ENCODE assay signal across 19 cellular contexts in the genomic region with DNA sequence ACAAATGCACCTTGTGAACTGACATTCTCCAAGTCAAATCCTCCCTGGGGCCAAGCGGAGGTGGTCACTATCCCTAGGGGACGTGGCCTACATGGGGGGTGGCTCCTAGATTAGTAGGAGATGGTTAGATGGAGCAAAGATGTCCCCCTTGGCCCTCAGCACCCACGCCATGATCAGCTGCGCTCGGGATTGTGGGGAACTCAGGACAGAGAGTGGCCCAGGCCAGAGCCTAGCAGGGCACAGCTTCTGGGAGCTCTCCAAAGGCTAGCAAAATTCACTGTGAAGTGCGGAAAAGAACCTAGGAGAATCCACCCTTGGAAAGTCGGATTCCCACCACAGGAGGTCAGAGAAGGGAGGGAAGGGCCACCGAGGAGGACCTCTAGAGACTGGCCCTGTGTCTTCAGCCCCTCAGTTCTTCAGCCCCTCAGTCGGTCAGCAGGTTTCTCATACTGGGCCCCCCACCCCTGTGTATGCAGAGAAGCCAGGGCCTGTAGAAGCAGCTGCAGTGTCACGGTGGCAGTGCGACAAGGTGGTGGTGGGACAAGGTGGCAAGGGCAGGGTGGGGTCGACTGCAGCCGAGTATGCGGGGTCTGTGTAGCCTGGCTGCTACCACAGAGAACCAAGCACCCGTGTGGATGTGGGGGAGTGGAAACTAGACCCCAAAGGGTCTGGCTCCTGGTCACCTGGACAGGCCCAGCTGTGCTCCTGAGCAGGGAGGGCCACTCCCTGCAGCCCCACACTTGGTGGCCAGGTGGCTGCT. TPM values are rescaled to one million over a fixed set of nuclear protein-coding genes. Genes with fewer than 3 reads are reported as not detected.
DNase-seq lines count a peak whose midpoint lies in the region; ATAC-seq and TF ChIP-seq lines count a peak whose summit lies in the region.
"Had no signal": no experiment of that assay in that cellular context is flagged by ENCODE, and none has a peak within 500 bp of the region (broad histone marks: within the 10 kb centered on the region; RNA-seq: fewer than 3 reads in every experiment).

No MANE protein-coding gene starts in this region.

- no peak overlapping the region for H3K4me3 ChIP-seq in CD4-positive, CD25-positive, alpha-beta regulatory T cell (ENCODE audit: low read depth, low read length)
- peak overlapping the region; percentile 81 for H3K4me3 ChIP-seq in NB4 (ENCODE audit: low read depth, low read length)
- H3K4me3 ChIP-seq in coronary artery, result no peak overlapping the region
- H3K4me3 ChIP-seq in spleen, result no peak overlapping the region

- H3K36me3 ChIP-seq in CD4-positive, CD25-positive, alpha-beta regulatory T cell (ENCODE audit: control insufficient read depth, insufficient read depth, low read length), result peaks cover 12% of the 10 kb centered on the region
- H3K36me3 ChIP-seq in spleen, result peaks cover 0 to 10% (median 0%) of the 10 kb centered on the region in 6 donors
- H3K36me3 ChIP-seq: brain microvascular endothelial cell had no signal

- H3K4me1 Mint-ChIP-seq in CD4-positive, CD25-positive, alpha-beta regulatory T cell, result peaks cover 0 to 51% (median 12%) of the 10 kb centered on the region in 4 donors
- H3K4me1 Mint-ChIP-seq in CD14-positive monocyte, result peaks cover 13% of the 10 kb centered on the region

- no peaks in the 10 kb centered on the region for H3K9me3 Mint-ChIP-seq in CD4-positive, CD25-positive, alpha-beta regulatory T cell
- no peaks in the 10 kb centered on the region for H3K9me3 Mint-ChIP-seq in CD14-positive monocyte
- H3K9me3 Mint-ChIP-seq: activated CD4-positive, alpha-beta T cell treated with anti-CD3 and anti-CD28 coated beads, Interleukin-2, amount 10 ng/mL, durations not matched to agents 24 days and 14 days; activated naive CD4-positive, alpha-beta T cell treated with anti-CD3 and anti-CD28 coated beads, Interleukin-2, amount 10 ng/mL, durations not matched to agents 7 days and 5 days; T-helper 1 cell treated with Interleukin-12 subunit alpha and Interleukin-12 subunit beta and Interleukin-4 antibody, amounts not matched to agents 30 μg/mL and 1 μg/mL, for 36 hours had no signal

- no peaks in the 10 kb centered on the region for H3K27me3 ChIP-seq in CD4-positive, CD25-positive, alpha-beta regulatory T cell (ENCODE audit: control insufficient read depth, insufficient read depth, low read length)
- peaks cover 0 to 2% (median 0%) of the 10 kb centered on the region in 7 donors for H3K27me3 ChIP-seq in spleen (replicated peaks in 1 of 7)
- H3K27me3 ChIP-seq: brain microvascular endothelial cell had no signal

- peak overlapping the region in 2 of 4 donors; percentile 19 to 31 for H3K4me3 Mint-ChIP-seq in CD4-positive, CD25-positive, alpha-beta regulatory T cell
- no peak overlapping the region for H3K4me3 Mint-ChIP-seq in CD14-positive monocyte
- H3K4me3 Mint-ChIP-seq: activated CD4-positive, alpha-beta T cell treated with anti-CD3 and anti-CD28 coated beads, Interleukin-2, amount 10 ng/mL, durations not matched to agents 24 days and 14 days; activated naive CD4-positive, alpha-beta T cell treated with anti-CD3 and anti-CD28 coated beads, Interleukin-2, amount 10 ng/mL, durations not matched to agents 7 days and 5 days; B cell; T-helper 1 cell treated with Interleukin-12 subunit alpha and Interleukin-12 subunit beta and Interleukin-4 antibody, amounts not matched to agents 30 μg/mL and 1 μg/mL, for 36 hours had no signal

- H3K4me1 ChIP-seq in CD4-positive, CD25-positive, alpha-beta regulatory T cell (ENCODE audit: control insufficient read depth, insufficient read depth, low read length, poor library complexity, severe bottlenecking), result peaks cover 31% of the 10 kb centered on the region
- peaks cover 0 to 31% (median 3%) of the 10 kb centered on the region in 6 donors for H3K4me1 ChIP-seq in spleen
- H3K4me1 ChIP-seq: parathyroid adenoma had no signal

- no peak for ATAC-seq in CD4-positive, CD25-positive, alpha-beta regulatory T cell (ENCODE audit: low read depth in 2 of 2)
- ATAC-seq: Right ventricle myocardium inferior had no signal

- no peaks in the 10 kb centered on the region for H3K27me3 Mint-ChIP-seq in CD4-positive, CD25-positive, alpha-beta regulatory T cell
- H3K27me3 Mint-ChIP-seq in CD14-positive monocyte (ENCODE audit: low read depth in 3 of 3), result peaks cover 1 to 6% (median 3%) of the 10 kb centered on the region in 3 donors
- H3K27me3 Mint-ChIP-seq: B cell had no signal

- WGBS in spleen, 5 donors, result 87 to 95% (median 93%) methylated on average over 13 to 15 of the region's 15 CpGs

- CTCF ChIA-PET in HEK293T (lab: Yijun Ruan, JAX), result interaction anchor here (1.6 kb wide), 1 partner anchor 18 kb away, joined by 4 read pairs; a partner anchor contains a TSS

- TF ChIP-seq POLR2A in NB4 (IDR thresholded peaks at IDR 0.05; ENCODE audit: extremely low read depth, insufficient read length) (no peak), spleen (IDR thresholded peaks at IDR 0.05) (no peak)

- peaks cover 14% of the 10 kb centered on the region for H3K36me3 Mint-ChIP-seq in CD4-positive, CD25-positive, alpha-beta regulatory T cell
- H3K36me3 Mint-ChIP-seq in CD14-positive monocyte, result no peaks in the 10 kb centered on the region

- POLR2A ChIA-PET in HEK293T (lab: Yijun Ruan, JAX), result no interaction called here

- no peak overlapping the region for H3K27ac ChIP-seq in CD4-positive, CD25-positive, alpha-beta regulatory T cell (ENCODE audit: insufficient read depth, low read length, poor library complexity, severe bottlenecking)
- H3K27ac ChIP-seq in coronary artery (no peak overlapping the region), spleen (no peak overlapping the region)
- H3K27ac ChIP-seq: brain microvascular endothelial cell, parathyroid adenoma had no signal

- TF ChIP-seq CTCF in NB4 (IDR thresholded peaks at IDR 0.05; ENCODE audit: low read depth, low read length) (no peak), coronary artery (IDR thresholded peaks at IDR 0.05) (no peak), spleen (IDR thresholded peaks at IDR 0.05 in 8 of 11, conservative IDR thresholded peaks at IDR 0.05 in 3 of 11) (no peak), CD14-positive monocyte (IDR thresholded peaks at IDR 0.05) (no peak)

- DNase-seq in CD4-positive, CD25-positive, alpha-beta regulatory T cell, result no peak
- DNase-seq in NB4 (ENCODE audit: low read depth), result no peak
- peak; percentile 63 for DNase-seq in coronary artery (ENCODE audit: low spot score)
- peak; percentile 58 for DNase-seq in spleen
- no peak for DNase-seq in HEK293T (ENCODE audit: extremely low spot score)
- no peak for DNase-seq in CD14-positive monocyte (ENCODE audit: low spot score)
- DNase-seq in AML-193 (lab: John Stamatoyannopoulos, UW), result no peak
- DNase-seq: activated CD4-positive, alpha-beta T cell treated with anti-CD3 and anti-CD28 coated beads, Interleukin-2, amount 10 ng/mL, durations not matched to agents 24 days and 14 days; activated naive CD4-positive, alpha-beta T cell treated with anti-CD3 and anti-CD28 coated beads, Interleukin-2, amount 10 ng/mL, durations not matched to agents 7 days and 5 days; brain microvascular endothelial cell; effector CD4-positive, alpha-beta T cell; hippocampal formation; NCI-H146; NCI-H226; NK-92 treated with Interleukin-12 subunit alpha and Interleukin-12 subunit beta, amount 100 ng/mL, for 24 hours had no signal

- intact Hi-C loops in spleen (cut with DNase I; ENCODE audit: low total_unique reads), result no loop called here
- intact Hi-C loops in CD14-positive monocyte (cut with micrococcal nuclease), result no loop called here

- no peaks in the 10 kb centered on the region for H3K9me3 ChIP-seq in CD4-positive, CD25-positive, alpha-beta regulatory T cell (ENCODE audit: control insufficient read depth in 2 of 2, low read length in 2 of 2)
- H3K9me3 ChIP-seq in spleen, result no peaks in the 10 kb centered on the region

- peak overlapping the region; percentile 48 to 79 (median 77) for H3K27ac Mint-ChIP-seq in CD4-positive, CD25-positive, alpha-beta regulatory T cell
- H3K27ac Mint-ChIP-seq in CD14-positive monocyte, result peak overlapping the region in 1 of 7 donors; percentile 36
- H3K27ac Mint-ChIP-seq: activated naive CD4-positive, alpha-beta T cell treated with anti-CD3 and anti-CD28 coated beads, Interleukin-2, amount 10 ng/mL, durations not matched to agents 7 days and 5 days; B cell; T-helper 1 cell treated with Interleukin-12 subunit alpha and Interleukin-12 subunit beta and Interleukin-4 antibody, amounts not matched to agents 30 μg/mL and 1 μg/mL, for 36 hours had no signal

TF ChIP-seq in HEK293T, 16 proteins besides CTCF, POLR2A, EP300 and RAD21:
- TF ChIP-seq FOXM1 (IDR thresholded peaks at IDR 0.05; ENCODE audit: borderline replicate concordance), result no peak
- TF ChIP-seq LEF1 (IDR thresholded peaks at IDR 0.05; ENCODE audit: borderline replicate concordance), result no peak
- TF ChIP-seq ARNT (IDR thresholded peaks at IDR 0.05), result no peak
- TF ChIP-seq CTBP1 (IDR thresholded peaks at IDR 0.05; ENCODE audit: borderline replicate concordance), result no peak
- TF ChIP-seq ELF4 (IDR thresholded peaks at IDR 0.05), result no peak
- TF ChIP-seq TARDBP (IDR thresholded peaks at IDR 0.05), result no peak

RNA-seq across cellular contexts. Expression of a gene that starts 18.4 kb away (rescaled TPM):
- 24.4 TPM for total RNA-seq in CD4-positive, CD25-positive, alpha-beta regulatory T cell
- 1 to 10 TPM; 1.6 to 7.1 (median 4.0) TPM for polyA plus RNA-seq in CD4-positive, CD25-positive, alpha-beta regulatory T cell
- 1 to 10 TPM; 2.5 to 6.8 (median 5.2) TPM for total RNA-seq in spleen
- 1 to 10 TPM in 2 of 3 donors, under 1 TPM in 1; 0.86 to 2.0 (median 1.7) TPM for polyA plus RNA-seq in spleen
- polyA plus RNA-seq in CD14-positive monocyte, result under 1 TPM in 1 of 2 donors, not detected in 1; 0.11 TPM
- total RNA-seq: Right ventricle myocardium inferior had no signal

RNA-seq across cellular contexts. Expression of a gene that starts 41.9 kb away (rescaled TPM):
- total RNA-seq in CD4-positive, CD25-positive, alpha-beta regulatory T cell, result 29.3 TPM
- 10 to 100 TPM; 50.5 to 70.3 (median 55.9) TPM for polyA plus RNA-seq in CD4-positive, CD25-positive, alpha-beta regulatory T cell
- 100 to 1,000 TPM in 2 of 7 donors, 10 to 100 TPM in 5; 58.5 to 150 (median 87.6) TPM for total RNA-seq in spleen
- polyA plus RNA-seq in spleen, result 100 to 1,000 TPM in 2 of 3 donors, 10 to 100 TPM in 1; 97.5 to 148 (median 108) TPM
- polyA plus RNA-seq in CD14-positive monocyte, result 1 to 10 TPM; 2.9 to 3.2 TPM

Comparison
In these comparisons a context has a peak if more than half of its experiments do, and no peak if none do; other contexts are left out.
1. DNase-seq: peak in coronary artery (single experiment) and spleen (single experiment); none in CD4-positive, CD25-positive, alpha-beta regulatory T cell (0 of 3), NB4 (single experiment), HEK293T (single experiment), CD14-positive monocyte (single experiment) and AML-193 (0 of 2).
2. RNA of a gene that starts 41.9 kb away (polyA plus RNA-seq): 97.5 to 148 TPM in spleen and 50.5 to 70.3 TPM in CD4-positive, CD25-positive, alpha-beta regulatory T cell; 2.9 to 3.2 TPM in CD14-positive monocyte; every median in the first group is over 10 times any median in the second.